In the genomic region with DNA sequence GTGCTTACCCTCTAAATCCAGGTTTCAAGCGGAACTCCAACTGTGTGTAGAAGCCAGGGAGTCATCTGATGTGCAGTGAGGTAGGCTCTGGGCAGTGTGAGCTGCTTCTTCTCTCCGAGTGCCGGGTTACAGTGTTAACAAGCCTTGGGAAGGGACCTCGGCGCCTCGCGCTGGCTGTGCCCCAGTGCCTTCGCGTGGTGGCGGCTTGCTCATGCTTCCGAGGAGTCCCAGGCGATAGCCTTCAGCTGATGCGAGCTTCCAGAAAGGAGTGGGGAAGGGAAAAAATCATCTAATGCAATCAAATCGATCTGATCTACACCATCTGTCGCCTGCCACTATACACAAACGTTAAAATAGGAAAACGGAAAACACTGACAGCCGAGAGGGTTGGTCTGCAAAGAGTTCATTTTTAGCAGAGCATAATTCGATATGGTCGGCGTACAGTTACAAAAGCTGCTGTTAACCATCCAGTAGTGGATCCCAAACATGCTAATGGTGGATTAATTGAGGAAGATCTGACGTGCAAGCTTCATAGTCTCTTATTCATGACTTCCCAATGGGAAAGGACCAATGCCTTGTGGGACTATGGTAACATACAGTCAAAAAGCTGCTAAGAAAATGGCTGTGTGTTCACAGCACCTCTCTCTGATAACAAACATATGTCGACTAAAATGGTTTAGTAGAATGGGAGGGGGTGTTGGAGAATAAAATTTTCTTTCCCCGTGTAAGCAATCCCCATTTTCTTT, we compare ENCODE assay signal across 10 cellular contexts.
DNase-seq lines count a peak whose midpoint lies in the region; ATAC-seq and TF ChIP-seq lines count a peak whose summit lies in the region.
"Had no signal": no experiment of that assay in that cellular context is flagged by ENCODE, and none has a peak within 500 bp of the region (broad histone marks: within the 10 kb centered on the region; RNA-seq: fewer than 3 reads in every experiment).

No MANE protein-coding gene starts in this region.

- ATAC-seq in SK-N-SH treated with all-trans-retinoic acid at 6 μM for 48 hours (peak; percentile 46), GM19397 (IDR thresholded peaks at IDR 0.05; ENCODE audit: unreplicated experiment) (no peak), HG03571 (IDR thresholded peaks at IDR 0.05; ENCODE audit: unreplicated experiment) (no peak)

- peaks cover 88% of the 10 kb centered on the region for H3K27me3 Mint-ChIP-seq in stimulated activated naive CD8-positive, alpha-beta T cell treated with anti-CD3 and anti-CD28 coated beads, Interleukin-15, Interleukin-2, amounts not matched to agents 100 ng/mL and 50 ng/mL, for 24 hours

- no peak overlapping the region for H3K27ac Mint-ChIP-seq in stimulated activated naive CD8-positive, alpha-beta T cell treated with anti-CD3 and anti-CD28 coated beads, Interleukin-15, Interleukin-2, amounts not matched to agents 100 ng/mL and 50 ng/mL, for 24 hours

- H3K4me3 Mint-ChIP-seq in stimulated activated naive CD8-positive, alpha-beta T cell treated with anti-CD3 and anti-CD28 coated beads, Interleukin-15, Interleukin-2, amounts not matched to agents 100 ng/mL and 50 ng/mL, for 24 hours, result peak overlapping the region; percentile 25

- H3K9me3 Mint-ChIP-seq in stimulated activated naive CD8-positive, alpha-beta T cell treated with anti-CD3 and anti-CD28 coated beads, Interleukin-15, Interleukin-2, amounts not matched to agents 100 ng/mL and 50 ng/mL, for 24 hours, result no peaks in the 10 kb centered on the region

- peaks cover 44% of the 10 kb centered on the region for H3K4me1 Mint-ChIP-seq in stimulated activated naive CD8-positive, alpha-beta T cell treated with anti-CD3 and anti-CD28 coated beads, Interleukin-15, Interleukin-2, amounts not matched to agents 100 ng/mL and 50 ng/mL, for 24 hours (ENCODE audit: low read depth)

- no peaks in the 10 kb centered on the region for H3K36me3 Mint-ChIP-seq in stimulated activated naive CD8-positive, alpha-beta T cell treated with anti-CD3 and anti-CD28 coated beads, Interleukin-15, Interleukin-2, amounts not matched to agents 100 ng/mL and 50 ng/mL, for 24 hours (ENCODE audit: low read depth)

- peak overlapping the region; percentile 10 for H3K4me3 ChIP-seq in iPS-11a (ENCODE audit: low read depth, low read length)

- peak; percentile 62 for DNase-seq in activated effector memory CD4-positive, alpha-beta T cell treated with anti-CD3 and anti-CD28 coated beads, Interleukin-2, amount 50 U/mL, for 16 hours
- DNase-seq in activated effector memory CD4-positive, alpha-beta T cell treated with Interleukin-2 at 50 U/mL for 16 hours, result no peak
- DNase-seq in activated CD4-positive, alpha-beta T cell treated with anti-CD3 and anti-CD28 coated beads for 4 hours, result no peak
- DNase-seq: central memory CD4-positive, alpha-beta T cell; DND-41 had no signal

TF ChIP-seq in SK-N-SH treated with all-trans-retinoic acid at 6 μM for 48 hours, 23 proteins besides CTCF, POLR2A, EP300 and RAD21:
- no peak for TF ChIP-seq OSR1 (CRISPR knock-in tag; IDR thresholded peaks at IDR 0.05)
- TF ChIP-seq ZFP3 (CRISPR knock-in tag; IDR thresholded peaks at IDR 0.05), result no peak
- TF ChIP-seq RARB (CRISPR knock-in tag; IDR thresholded peaks at IDR 0.05), result no peak
- TF ChIP-seq PPARA (CRISPR knock-in tag; IDR thresholded peaks at IDR 0.05; ENCODE audit: borderline replicate concordance), result no peak
- TF ChIP-seq, protein P1, sequence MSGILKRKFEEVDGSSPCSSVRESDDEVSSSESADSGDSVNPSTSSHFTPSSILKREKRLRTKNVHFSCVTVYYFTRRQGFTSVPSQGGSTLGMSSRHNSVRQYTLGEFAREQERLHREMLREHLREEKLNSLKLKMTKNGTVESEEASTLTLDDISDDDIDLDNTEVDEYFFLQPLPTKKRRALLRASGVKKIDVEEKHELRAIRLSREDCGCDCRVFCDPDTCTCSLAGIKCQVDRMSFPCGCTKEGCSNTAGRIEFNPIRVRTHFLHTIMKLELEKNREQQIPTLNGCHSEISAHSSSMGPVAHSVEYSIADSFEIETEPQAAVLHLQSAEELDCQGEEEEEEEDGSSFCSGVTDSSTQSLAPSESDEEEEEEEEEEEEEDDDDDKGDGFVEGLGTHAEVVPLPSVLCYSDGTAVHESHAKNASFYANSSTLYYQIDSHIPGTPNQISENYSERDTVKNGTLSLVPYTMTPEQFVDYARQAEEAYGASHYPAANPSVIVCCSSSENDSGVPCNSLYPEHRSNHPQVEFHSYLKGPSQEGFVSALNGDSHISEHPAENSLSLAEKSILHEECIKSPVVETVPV (CRISPR knock-in tag; IDR thresholded peaks at IDR 0.05), result no peak
- TF ChIP-seq BACH2 (CRISPR knock-in tag; IDR thresholded peaks at IDR 0.05; ENCODE audit: borderline replicate concordance), result no peak
- TF ChIP-seq ARNTL (CRISPR knock-in tag; IDR thresholded peaks at IDR 0.05; ENCODE audit: borderline replicate concordance, low read depth), result no peak
- no peak for TF ChIP-seq ZFP30 (CRISPR knock-in tag; IDR thresholded peaks at IDR 0.05)
- no peak for TF ChIP-seq ZNF565 (CRISPR knock-in tag; conservative IDR thresholded peaks at IDR 0.05; ENCODE audit: low read depth)
- no peak for TF ChIP-seq ISL1 (CRISPR knock-in tag; IDR thresholded peaks at IDR 0.05)
- TF ChIP-seq ZNF70 (CRISPR knock-in tag; IDR thresholded peaks at IDR 0.05), result no peak
- TF ChIP-seq TCF4 (CRISPR knock-in tag; IDR thresholded peaks at IDR 0.05; ENCODE audit: borderline replicate concordance), result no peak
- TF ChIP-seq POU6F1 (CRISPR knock-in tag; IDR thresholded peaks at IDR 0.05; ENCODE audit: borderline replicate concordance, low read depth), result no peak
- no peak for TF ChIP-seq ZC3H10 (CRISPR knock-in tag; IDR thresholded peaks at IDR 0.05)
- no peak for TF ChIP-seq ZNF8 (CRISPR knock-in tag; IDR thresholded peaks at IDR 0.05)
- TF ChIP-seq, protein P2, sequence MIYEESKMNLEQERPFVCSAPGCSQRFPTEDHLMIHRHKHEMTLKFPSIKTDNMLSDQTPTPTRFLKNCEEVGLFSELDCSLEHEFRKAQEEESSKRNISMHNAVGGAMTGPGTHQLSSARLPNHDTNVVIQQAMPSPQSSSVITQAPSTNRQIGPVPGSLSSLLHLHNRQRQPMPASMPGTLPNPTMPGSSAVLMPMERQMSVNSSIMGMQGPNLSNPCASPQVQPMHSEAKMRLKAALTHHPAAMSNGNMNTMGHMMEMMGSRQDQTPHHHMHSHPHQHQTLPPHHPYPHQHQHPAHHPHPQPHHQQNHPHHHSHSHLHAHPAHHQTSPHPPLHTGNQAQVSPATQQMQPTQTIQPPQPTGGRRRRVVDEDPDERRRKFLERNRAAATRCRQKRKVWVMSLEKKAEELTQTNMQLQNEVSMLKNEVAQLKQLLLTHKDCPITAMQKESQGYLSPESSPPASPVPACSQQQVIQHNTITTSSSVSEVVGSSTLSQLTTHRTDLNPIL (CRISPR knock-in tag; IDR thresholded peaks at IDR 0.05; ENCODE audit: low read depth), result no peak
